Comparison of ENCODE assay signal across 8 cellular contexts in the genomic region with DNA sequence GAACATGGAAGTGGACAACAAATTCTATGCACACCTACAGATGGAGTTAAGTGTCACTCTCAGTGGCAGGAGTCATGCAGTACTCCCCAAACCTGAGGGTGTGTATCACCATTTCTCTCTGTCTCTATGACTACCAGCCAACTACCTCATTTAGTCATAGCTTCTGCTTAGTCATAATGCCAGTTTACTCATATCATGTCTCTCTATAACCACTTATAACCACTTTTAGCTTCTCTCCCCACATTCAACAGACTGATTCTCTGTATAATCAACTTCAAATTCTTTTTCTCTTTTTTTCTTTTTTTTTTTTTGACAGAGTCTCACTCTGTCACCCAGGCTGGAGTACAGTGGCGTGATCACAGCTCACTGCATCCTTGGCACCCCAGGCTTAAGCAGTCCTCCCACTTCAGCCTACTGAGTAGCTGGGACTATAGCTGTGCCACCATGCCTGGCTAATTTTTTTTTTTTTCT.
DNase-seq lines count a peak whose midpoint lies in the region; ATAC-seq and TF ChIP-seq lines count a peak whose summit lies in the region.

No MANE protein-coding gene starts in this region.

- DNase-seq in EH (ENCODE audit: low read depth): peak; percentile 89
- DNase-seq in T1000 (lab: John Stamatoyannopoulos, UW): peak; percentile 30
- DNase-seq in fibroblast of peridontal ligament (ENCODE audit: extremely low read depth): peak; percentile 88
- peak; percentile 93 for DNase-seq in stromal cell of bone marrow (ENCODE audit: low read depth)
- DNase-seq in NCI-H1417 treated with DMSO at 0.1 percent for 48 hours (lab: John Stamatoyannopoulos, UW): no peak
- DNase-seq in HEK293T (ENCODE audit: extremely low spot score): no peak

- POLR2A ChIA-PET in HEK293T (lab: Yijun Ruan, JAX): interaction anchor here (1.5 to 1.8 kb wide), 2 partner anchors 14 to 69 kb away, joined by 5 to 7 read pairs; a partner anchor contains a TSS

- ATAC-seq in GM21360 (IDR thresholded peaks at IDR 0.05; ENCODE audit: unreplicated experiment): peak; percentile 99
- ATAC-seq in HG03520 (IDR thresholded peaks at IDR 0.05; ENCODE audit: unreplicated experiment): peak; percentile 99

- CTCF ChIA-PET in HEK293T (lab: Yijun Ruan, JAX): no interaction called here

TF ChIP-seq in HEK293T, 16 proteins besides CTCF, POLR2A, EP300 and RAD21:
- TF ChIP-seq BHLHE40 (IDR thresholded peaks at IDR 0.05; ENCODE audit: borderline replicate concordance) (no peak), FOXM1 (IDR thresholded peaks at IDR 0.05; ENCODE audit: borderline replicate concordance) (no peak), HDGF (IDR thresholded peaks at IDR 0.05; ENCODE audit: borderline replicate concordance) (no peak), FOXK2 (IDR thresholded peaks at IDR 0.05) (no peak), CTBP1 (IDR thresholded peaks at IDR 0.05; ENCODE audit: borderline replicate concordance) (no peak), ARNT (IDR thresholded peaks at IDR 0.05) (no peak), SUZ12 (IDR thresholded peaks at IDR 0.05) (no peak), ZNF384 (IDR thresholded peaks at IDR 0.05) (no peak), FOXA1 (IDR thresholded peaks at IDR 0.05) (no peak), SP1 (IDR thresholded peaks at IDR 0.05) (no peak), L3MBTL2 (conservative IDR thresholded peaks at IDR 0.05) (no peak), LEF1 (IDR thresholded peaks at IDR 0.05; ENCODE audit: borderline replicate concordance) (no peak)
- TF ChIP-seq, protein P1, sequence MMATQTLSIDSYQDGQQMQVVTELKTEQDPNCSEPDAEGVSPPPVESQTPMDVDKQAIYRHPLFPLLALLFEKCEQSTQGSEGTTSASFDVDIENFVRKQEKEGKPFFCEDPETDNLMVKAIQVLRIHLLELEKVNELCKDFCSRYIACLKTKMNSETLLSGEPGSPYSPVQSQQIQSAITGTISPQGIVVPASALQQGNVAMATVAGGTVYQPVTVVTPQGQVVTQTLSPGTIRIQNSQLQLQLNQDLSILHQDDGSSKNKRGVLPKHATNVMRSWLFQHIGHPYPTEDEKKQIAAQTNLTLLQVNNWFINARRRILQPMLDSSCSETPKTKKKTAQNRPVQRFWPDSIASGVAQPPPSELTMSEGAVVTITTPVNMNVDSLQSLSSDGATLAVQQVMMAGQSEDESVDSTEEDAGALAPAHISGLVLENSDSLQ (IDR thresholded peaks at IDR 0.05): no peak

Comparison
In these comparisons a context has a peak if more than half of its experiments do, and no peak if none do; other contexts are left out.
1. DNase-seq: peak in EH (single experiment), T1000 (single experiment), fibroblast of peridontal ligament (single experiment) and stromal cell of bone marrow (single experiment); none in NCI-H1417 treated with DMSO at 0.1 percent for 48 hours (single experiment) and HEK293T (single experiment).